Comparison of ENCODE assay signal across 1 cellular context in genomic region chr12:111582133-111582747, GRCh38.
A peak's percentile ranks its signal among the peaks of the same experiment; 100 is the strongest.
TF ChIP-seq lines count a peak whose summit lies in the region.

No MANE protein-coding gene starts in this region.

TF ChIP-seq in K562, 482 proteins besides CTCF, POLR2A, EP300 and RAD21 (continued from another document):
- TF ChIP-seq, protein P1, sequence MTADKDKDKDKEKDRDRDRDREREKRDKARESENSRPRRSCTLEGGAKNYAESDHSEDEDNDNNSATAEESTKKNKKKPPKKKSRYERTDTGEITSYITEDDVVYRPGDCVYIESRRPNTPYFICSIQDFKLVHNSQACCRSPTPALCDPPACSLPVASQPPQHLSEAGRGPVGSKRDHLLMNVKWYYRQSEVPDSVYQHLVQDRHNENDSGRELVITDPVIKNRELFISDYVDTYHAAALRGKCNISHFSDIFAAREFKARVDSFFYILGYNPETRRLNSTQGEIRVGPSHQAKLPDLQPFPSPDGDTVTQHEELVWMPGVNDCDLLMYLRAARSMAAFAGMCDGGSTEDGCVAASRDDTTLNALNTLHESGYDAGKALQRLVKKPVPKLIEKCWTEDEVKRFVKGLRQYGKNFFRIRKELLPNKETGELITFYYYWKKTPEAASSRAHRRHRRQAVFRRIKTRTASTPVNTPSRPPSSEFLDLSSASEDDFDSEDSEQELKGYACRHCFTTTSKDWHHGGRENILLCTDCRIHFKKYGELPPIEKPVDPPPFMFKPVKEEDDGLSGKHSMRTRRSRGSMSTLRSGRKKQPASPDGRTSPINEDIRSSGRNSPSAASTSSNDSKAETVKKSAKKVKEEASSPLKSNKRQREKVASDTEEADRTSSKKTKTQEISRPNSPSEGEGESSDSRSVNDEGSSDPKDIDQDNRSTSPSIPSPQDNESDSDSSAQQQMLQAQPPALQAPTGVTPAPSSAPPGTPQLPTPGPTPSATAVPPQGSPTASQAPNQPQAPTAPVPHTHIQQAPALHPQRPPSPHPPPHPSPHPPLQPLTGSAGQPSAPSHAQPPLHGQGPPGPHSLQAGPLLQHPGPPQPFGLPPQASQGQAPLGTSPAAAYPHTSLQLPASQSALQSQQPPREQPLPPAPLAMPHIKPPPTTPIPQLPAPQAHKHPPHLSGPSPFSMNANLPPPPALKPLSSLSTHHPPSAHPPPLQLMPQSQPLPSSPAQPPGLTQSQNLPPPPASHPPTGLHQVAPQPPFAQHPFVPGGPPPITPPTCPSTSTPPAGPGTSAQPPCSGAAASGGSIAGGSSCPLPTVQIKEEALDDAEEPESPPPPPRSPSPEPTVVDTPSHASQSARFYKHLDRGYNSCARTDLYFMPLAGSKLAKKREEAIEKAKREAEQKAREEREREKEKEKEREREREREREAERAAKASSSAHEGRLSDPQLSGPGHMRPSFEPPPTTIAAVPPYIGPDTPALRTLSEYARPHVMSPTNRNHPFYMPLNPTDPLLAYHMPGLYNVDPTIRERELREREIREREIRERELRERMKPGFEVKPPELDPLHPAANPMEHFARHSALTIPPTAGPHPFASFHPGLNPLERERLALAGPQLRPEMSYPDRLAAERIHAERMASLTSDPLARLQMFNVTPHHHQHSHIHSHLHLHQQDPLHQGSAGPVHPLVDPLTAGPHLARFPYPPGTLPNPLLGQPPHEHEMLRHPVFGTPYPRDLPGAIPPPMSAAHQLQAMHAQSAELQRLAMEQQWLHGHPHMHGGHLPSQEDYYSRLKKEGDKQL (CRISPR knock-in tag; IDR thresholded peaks at IDR 0.05; ENCODE audit: borderline replicate concordance), result no peak
- peak; percentile 59 for TF ChIP-seq RBM25 (IDR thresholded peaks at IDR 0.05; ENCODE audit: low read depth, low read length, severe bottlenecking)
